26 cellular contexts compared by ENCODE assay signal in the genomic region with DNA sequence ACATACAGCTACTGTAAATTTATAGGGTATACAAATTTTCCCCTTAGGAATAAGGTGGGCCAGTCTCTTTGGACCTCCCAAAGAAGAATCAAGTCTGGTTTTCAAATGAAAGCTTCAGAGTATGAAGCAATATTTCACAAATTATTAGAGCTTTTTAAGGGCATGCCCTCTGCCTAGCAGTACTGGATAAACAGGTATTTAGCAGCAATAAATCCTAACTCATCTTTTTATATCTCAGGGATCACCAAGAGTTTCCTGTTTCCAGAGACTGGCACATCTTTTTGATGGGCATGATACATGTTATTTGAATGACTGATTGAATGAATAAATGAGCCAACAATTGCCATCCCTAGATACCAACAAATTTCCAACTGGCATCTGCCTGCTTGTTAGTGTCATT.
"Had no signal": no experiment of that assay in that cellular context is flagged by ENCODE, and none has a peak within 500 bp of the region (broad histone marks: within the 10 kb centered on the region; RNA-seq: fewer than 3 reads in every experiment).

No MANE protein-coding gene starts in this region.

- H3K4me1 ChIP-seq: psoas muscle, tibial artery had no signal

- H3K27me3 ChIP-seq: esophagus squamous epithelium, heart right ventricle, left lung, ovary, sigmoid colon, testis, tibial artery, upper lobe of left lung had no signal

- ATAC-seq: heart right ventricle; left cardiac atrium; left lung; naive thymus-derived CD8-positive, alpha-beta T cell; psoas muscle; stimulated activated memory B cell treated with anti-CD40 and anti-IgM and Interleukin-4, amounts not matched to agents 10 μg/mL and 1 μg/mL and 100 μg/mL, for 72 hours; stimulated activated naive CD8-positive, alpha-beta T cell treated with anti-CD3 and anti-CD28 coated beads, Interleukin-15, Interleukin-2, amounts not matched to agents 100 U/mL and 50 U/mL, for 24 hours had no signal

- H3K4me3 ChIP-seq: esophagus squamous epithelium, heart right ventricle, left lung, ovary, psoas muscle, sigmoid colon, testis, tibial artery, upper lobe of left lung had no signal

- DNase-seq: effector CD8-positive, alpha-beta T cell; endodermal cell; esophagus squamous epithelium; foreskin melanocyte; glutamatergic neuron; heart right ventricle; hippocampal formation; left cardiac atrium; left lung; mesendoderm; naive thymus-derived CD8-positive, alpha-beta T cell; nephron progenitor cell; occipital lobe; ovary; posterior cingulate gyrus; psoas muscle; right cardiac atrium; sigmoid colon; stimulated activated CD4-positive, alpha-beta T cell treated with anti-CD3 and anti-CD28 coated beads, Interleukin-2, amount 100 ng/mL, for 24 hours; stimulated activated CD4-positive, alpha-beta T cell treated with anti-CD3 and anti-CD28 coated beads, Interleukin-4, amount 100 ng/mL, for 24 hours; stimulated activated naive CD8-positive, alpha-beta T cell treated with anti-CD3 and anti-CD28 coated beads, Interleukin-15, Interleukin-2, amounts not matched to agents 100 U/mL and 50 U/mL, for 24 hours; substantia nigra; testis; tibial artery; upper lobe of left lung had no signal

- H3K9me3 ChIP-seq: esophagus squamous epithelium, heart right ventricle, left lung, ovary, psoas muscle, sigmoid colon, testis, tibial artery, upper lobe of left lung had no signal

- H3K27ac ChIP-seq: esophagus squamous epithelium, heart right ventricle, left lung, ovary, psoas muscle, sigmoid colon, testis, tibial artery, upper lobe of left lung had no signal

- H3K36me3 ChIP-seq: esophagus squamous epithelium, heart right ventricle, left lung, ovary, sigmoid colon, tibial artery, upper lobe of left lung had no signal
